8 cellular contexts compared by ENCODE assay signal in the genomic region with DNA sequence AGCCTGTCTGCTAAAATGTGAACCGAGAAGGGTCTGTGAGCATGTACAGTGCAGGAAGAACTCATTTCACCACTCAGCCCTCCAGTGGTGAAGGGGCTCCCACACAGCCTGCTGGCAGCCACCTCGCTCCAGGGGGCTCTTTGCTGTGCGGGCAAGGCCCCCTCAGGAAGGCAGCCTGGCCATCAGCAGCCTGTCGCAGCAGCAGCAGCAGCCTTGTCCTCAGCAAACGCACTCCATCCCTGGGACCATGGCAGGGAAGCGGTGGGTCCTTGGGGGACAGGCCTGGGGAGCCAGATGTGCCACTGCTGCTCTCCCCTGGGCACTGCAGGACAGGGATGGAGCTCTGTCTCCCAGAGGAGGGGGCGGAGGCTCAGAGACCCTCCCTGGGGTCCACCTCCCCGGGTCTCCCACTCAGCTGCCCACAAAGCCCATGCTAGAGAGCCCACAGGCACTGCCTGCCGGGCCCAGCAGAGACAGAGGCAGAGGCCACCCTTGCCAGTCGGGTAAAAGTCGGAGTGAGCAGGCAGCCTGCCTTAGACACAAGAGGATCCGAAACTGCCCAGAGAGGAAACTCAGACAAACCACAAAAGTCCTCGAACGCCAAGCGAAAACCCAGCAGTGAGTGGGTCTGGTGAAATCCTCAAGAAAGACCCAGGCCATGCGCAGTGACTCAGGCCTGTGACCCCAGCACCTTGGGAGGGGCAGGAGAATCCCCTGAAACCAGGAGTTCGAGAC. TPM values are rescaled to one million over a fixed set of nuclear protein-coding genes. Genes with fewer than 3 reads are reported as not detected.
DNase-seq lines count a peak whose midpoint lies in the region; ATAC-seq and TF ChIP-seq lines count a peak whose summit lies in the region.

No MANE protein-coding gene starts in this region.

- no peak overlapping the region for H3K4me3 Mint-ChIP-seq in endothelial cell (ENCODE audit: unreplicated experiment)

- H3K36me3 ChIP-seq in H7 (replicated peaks; ENCODE audit: control insufficient read depth, insufficient read depth, low read length) (no peaks in the 10 kb centered on the region; the same call in 1 of the 2 replicates), upper lobe of right lung (no peaks in the 10 kb centered on the region), prostate gland (no peaks in the 10 kb centered on the region)

- no peaks in the 10 kb centered on the region for H3K9me3 Mint-ChIP-seq in endothelial cell (ENCODE audit: unreplicated experiment)

- H3K4me1 Mint-ChIP-seq in endothelial cell (ENCODE audit: unreplicated experiment): peaks cover 10% of the 10 kb centered on the region

- ATAC-seq in GM18517 (IDR thresholded peaks at IDR 0.05; ENCODE audit: unreplicated experiment) (peak; percentile 78), upper lobe of right lung (peak; percentile 59)

- H3K36me3 Mint-ChIP-seq in endothelial cell (ENCODE audit: low read depth, unreplicated experiment): peaks cover 3% of the 10 kb centered on the region

- H3K27me3 ChIP-seq in H7 (ENCODE audit: control insufficient read depth, insufficient read depth, low read length): no peaks in the 10 kb centered on the region
- H3K27me3 ChIP-seq in upper lobe of right lung: no peaks in the 10 kb centered on the region
- H3K27me3 ChIP-seq in prostate gland (replicated peaks; ENCODE audit: insufficient read depth): no peaks in the 10 kb centered on the region

- H3K4me3 ChIP-seq in H7 (ENCODE audit: insufficient read depth, low read depth, low read length): no peak overlapping the region
- H3K4me3 ChIP-seq in NB4 (ENCODE audit: low read depth, low read length): no peak overlapping the region
- no peak overlapping the region for H3K4me3 ChIP-seq in upper lobe of right lung
- H3K4me3 ChIP-seq in prostate gland: no peak overlapping the region

- H3K9me3 ChIP-seq in upper lobe of right lung: no peaks in the 10 kb centered on the region
- H3K9me3 ChIP-seq in prostate gland: no peaks in the 10 kb centered on the region

- TF ChIP-seq POLR2A in NB4 (IDR thresholded peaks at IDR 0.05; ENCODE audit: extremely low read depth, insufficient read length) (no peak), prostate gland (IDR thresholded peaks at IDR 0.05) (no peak)

- no peak overlapping the region for H3K27ac Mint-ChIP-seq in endothelial cell (ENCODE audit: unreplicated experiment)

- WGBS in prostate gland: 73% methylated on average over 12 of the region's 17 CpGs

- DNase-seq in H7: peak; percentile 75
- peak; percentile 91 for DNase-seq in NB4 (ENCODE audit: low read depth)
- DNase-seq in endothelial cell (ENCODE audit: low spot score): peak; percentile 2
- peak; percentile 69 for DNase-seq in upper lobe of right lung
- DNase-seq in SW 1271 (lab: John Stamatoyannopoulos, UW): no peak
- no peak for DNase-seq in NCI-H2227 treated with DMSO at 0.1 percent for 48 hours (lab: John Stamatoyannopoulos, UW)
- DNase-seq in prostate gland (ENCODE audit: low spot score): no peak

- intact Hi-C loops in upper lobe of right lung (cut with DNase I): no loop called here
- intact Hi-C loops in prostate gland (cut with DNase I): loop anchor here (10.0 kb wide), 1 partner anchor 375 kb away; no protein-coding TSS in a partner anchor

- TF ChIP-seq CTCF in NB4 (IDR thresholded peaks at IDR 0.05; ENCODE audit: low read depth, low read length): peak; percentile 3
- no peak for TF ChIP-seq CTCF in endothelial cell (IDR thresholded peaks at IDR 0.05; ENCODE audit: unreplicated experiment)
- TF ChIP-seq CTCF in upper lobe of right lung (IDR thresholded peaks at IDR 0.05): no peak
- no peak for TF ChIP-seq CTCF in prostate gland (IDR thresholded peaks at IDR 0.05)

- H3K27ac ChIP-seq in upper lobe of right lung: no peak overlapping the region
- no peak overlapping the region for H3K27ac ChIP-seq in prostate gland

- H3K4me1 ChIP-seq in upper lobe of right lung (peaks cover 83% of the 10 kb centered on the region), prostate gland (replicated peaks) (peaks cover 58% of the 10 kb centered on the region)

- H3K27me3 Mint-ChIP-seq in endothelial cell (ENCODE audit: unreplicated experiment): peaks cover 10% of the 10 kb centered on the region

RNA-seq across cellular contexts. Expression of a gene that starts 8.0 kb away (rescaled TPM):
- 9.4 and 14.7 TPM in 2 replicates for total RNA-seq in H7 (2014; rRNA removed; shearing (Covaris generic))
- 56.2 TPM for total RNA-seq in endothelial cell (ENCODE audit: unreplicated experiment)
- total RNA-seq in upper lobe of right lung: 38.4 TPM
- total RNA-seq in prostate gland: 10 to 100 TPM; 31.8 to 44.3 TPM

RNA-seq across cellular contexts. Expression of a gene that starts 34.5 kb away (rescaled TPM):
- total RNA-seq in H7 (2014; rRNA removed; shearing (Covaris generic)): 16.2 and 25.7 TPM in 2 replicates
- total RNA-seq in endothelial cell (ENCODE audit: unreplicated experiment) (11.4 TPM), upper lobe of right lung (10.7 TPM), prostate gland (10 to 100 TPM; 16.2 to 30.1 TPM)

Comparison
In these comparisons a context has a peak if more than half of its experiments do, and no peak if none do; other contexts are left out.
1. DNase-seq: peak in H7 (single experiment), NB4 (single experiment), endothelial cell (single experiment) and upper lobe of right lung (single experiment); none in SW 1271 (0 of 2), NCI-H2227 treated with DMSO at 0.1 percent for 48 hours (single experiment) and prostate gland (single experiment).